In the genomic region with DNA sequence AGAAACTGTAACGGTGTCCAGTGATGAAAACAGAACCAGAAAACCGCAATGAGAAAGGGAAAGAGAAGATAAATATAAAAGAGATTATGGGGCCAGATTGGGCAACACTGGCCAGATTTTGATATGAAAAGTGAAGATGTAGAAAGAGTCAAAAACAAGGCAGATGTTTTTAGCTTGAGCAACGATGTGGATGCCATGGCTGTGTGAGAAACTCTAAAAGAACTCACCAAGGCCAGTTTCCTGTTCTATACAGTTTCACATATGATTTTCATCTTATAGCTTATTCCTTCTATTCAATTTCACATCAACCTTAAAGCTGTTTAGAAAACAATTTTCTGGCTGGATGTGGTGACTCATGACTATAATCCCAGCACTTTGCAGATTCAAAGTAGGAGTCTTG, we compare ENCODE assay signal across 24 cellular contexts.
"Had no signal": no experiment of that assay in that cellular context is flagged by ENCODE, and none has a peak within 500 bp of the region (broad histone marks: within the 10 kb centered on the region; RNA-seq: fewer than 3 reads in every experiment).

No MANE protein-coding gene starts in this region.

- ATAC-seq: effector memory CD8-positive, alpha-beta T cell; esophagus mucosa; gastrocnemius medialis; heart right ventricle; left cardiac atrium; left lung; left ventricle myocardium superior; lower lobe of right lung; mucosa of descending colon; naive thymus-derived CD8-positive, alpha-beta T cell had no signal

- H3K27me3 ChIP-seq: esophagus squamous epithelium, gastrocnemius medialis, heart right ventricle, left lung had no signal

- H3K4me1 ChIP-seq: left lung, lower lobe of right lung had no signal

- H3K4me3 ChIP-seq: esophagus squamous epithelium, gastrocnemius medialis, heart right ventricle, left lung, lower lobe of right lung, mucosa of descending colon had no signal

- H3K36me3 ChIP-seq: esophagus squamous epithelium, gastrocnemius medialis, heart right ventricle, left lung, lower lobe of right lung had no signal

- FAIRE-seq: islet of Langerhans, keratinocyte had no signal

- H3K9me3 ChIP-seq: esophagus squamous epithelium, gastrocnemius medialis, heart right ventricle, left lung, lower lobe of right lung, mucosa of descending colon had no signal

- DNase-seq: cortex of kidney; effector CD8-positive, alpha-beta T cell; effector memory CD8-positive, alpha-beta T cell; endodermal cell; erythroblast; esophagus squamous epithelium; foreskin melanocyte; gastrocnemius medialis; glutamatergic neuron; head of caudate nucleus; heart right ventricle; hippocampal formation; left cardiac atrium; left lung; left ventricle myocardium superior; lower lobe of right lung; mesenchymal stem cell; mucosa of descending colon; naive B cell; naive thymus-derived CD8-positive, alpha-beta T cell had no signal

- H3K27ac ChIP-seq: epithelial cell of prostate, esophagus squamous epithelium, gastrocnemius medialis, heart right ventricle, left lung, lower lobe of right lung had no signal
